Comparison of ENCODE assay signal across 8 cellular contexts in genomic region chr15:60392986-60393811, GRCh38. TPM values are rescaled to one million over a fixed set of nuclear protein-coding genes. Genes with fewer than 3 reads are reported as not detected.
A peak's percentile ranks its signal among the peaks of the same experiment; 100 is the strongest.
DNase-seq lines count a peak whose midpoint lies in the region; ATAC-seq, FAIRE-seq and TF ChIP-seq lines count a peak whose summit lies in the region.

No MANE protein-coding gene starts in this region.

- peaks cover 72% of the 10 kb centered on the region for H3K4me1 ChIP-seq in SJSA1 (replicated peaks)
- peaks cover 0 to 39% (median 24%) of the 10 kb centered on the region in 3 donors for H3K4me1 ChIP-seq in pancreas

- H3K4me3 ChIP-seq in HFF-Myc (replicated peaks; ENCODE audit: low read depth, low read length) = peak overlapping the region; percentile 99
- H3K4me3 ChIP-seq in SJSA1 = no peak overlapping the region
- H3K4me3 ChIP-seq in pancreas = peak overlapping the region in 1 of 4 donors; percentile 70

- ATAC-seq in pancreas = peak; percentile 69 to 75 (median 72)
- ATAC-seq in HG03432 (IDR thresholded peaks at IDR 0.05; ENCODE audit: unreplicated experiment) = no peak
- ATAC-seq in activated naive CD4-positive, alpha-beta T cell treated with anti-CD3 and anti-CD28 coated beads, Interleukin-2, amount 50 U/mL, for 72 hours = no peak

- FAIRE-seq in pancreas (lab: Jason Lieb, UNC) = no peak

- DNase-seq in AG20443 (ENCODE audit: low spot score) (peak; percentile 69), HFF-Myc (ENCODE audit: extremely low read depth, low read depth) (peak; percentile 99), SJSA1 (ENCODE audit: low read depth in 1 of 2, low spot score in 2 of 2) (peak; percentile 95), fibroblast of gingiva (ENCODE audit: low read depth) (peak; percentile 98), pancreas (peak in 4 of 6 donors; percentile 79 to 87 (median 81)), ecto neural progenitor cell (ENCODE audit: low spot score) (no peak)
- DNase-seq in activated naive CD4-positive, alpha-beta T cell treated with anti-CD3 and anti-CD28 coated beads, Interleukin-2, amount 50 U/mL, for 72 hours (ENCODE audit: low spot score in 2 of 2) = no peak

- H3K9me3 ChIP-seq in SJSA1 (replicated peaks) (no peaks in the 10 kb centered on the region), pancreas (no peaks in the 10 kb centered on the region)

- intact Hi-C loops in pancreas (cut with DNase I) = no loop called here

- H3K27ac ChIP-seq in SJSA1 = peak overlapping the region; percentile 99
- peak overlapping the region; percentile 33 to 90 (median 78) for H3K27ac ChIP-seq in pancreas

- peak overlapping the region in 1 of 2 donors; percentile 54 for H3K27ac Mint-ChIP-seq in activated naive CD4-positive, alpha-beta T cell treated with anti-CD3 and anti-CD28 coated beads, Interleukin-2, amount 50 U/mL, for 72 hours

- WGBS in pancreas, 2 donors = 40 to 41% methylated on average over 9 of the region's 9 CpGs

- peaks cover 86% of the 10 kb centered on the region for H3K36me3 ChIP-seq in SJSA1
- no peaks in the 10 kb centered on the region for H3K36me3 ChIP-seq in pancreas

- H3K9me3 Mint-ChIP-seq in activated naive CD4-positive, alpha-beta T cell treated with anti-CD3 and anti-CD28 coated beads, Interleukin-2, amount 50 U/mL, for 72 hours = no peaks in the 10 kb centered on the region

- H3K36me3 Mint-ChIP-seq in activated naive CD4-positive, alpha-beta T cell treated with anti-CD3 and anti-CD28 coated beads, Interleukin-2, amount 50 U/mL, for 72 hours = peaks cover 0 to 22% of the 10 kb centered on the region in 2 donors

- no peak for TF ChIP-seq CTCF in HFF-Myc (IDR thresholded peaks at IDR 0.05; ENCODE audit: low read depth, low read length, missing control alignments)
- no peak for TF ChIP-seq CTCF in pancreas (IDR thresholded peaks at IDR 0.05)

- no peaks in the 10 kb centered on the region for H3K27me3 ChIP-seq in SJSA1 (replicated peaks)
- H3K27me3 ChIP-seq in pancreas = no peaks in the 10 kb centered on the region

RNA-seq across cellular contexts. Expression of gene ANXA2, which starts 4.6 kb away (rescaled TPM):
- total RNA-seq in SJSA1 (2014; rRNA removed; shearing (Covaris generic)) = 3,394 and 3,434 TPM in 2 replicates
- total RNA-seq in pancreas = 100 to 1,000 TPM; 123 to 476 (median 204) TPM
- 100 to 1,000 TPM; 296 to 336 TPM for polyA plus RNA-seq in pancreas
- total RNA-seq in activated naive CD4-positive, alpha-beta T cell treated with anti-CD3 and anti-CD28 coated beads, Interleukin-2, amount 50 U/mL, for 72 hours = 10 to 100 TPM; 28.8 to 92.4 TPM

Comparison
In these comparisons a context has a peak if more than half of its experiments do, and no peak if none do; other contexts are left out.
1. DNase-seq: peak in AG20443 (single experiment), HFF-Myc (single experiment), SJSA1 (2 of 2), fibroblast of gingiva (single experiment) and pancreas (4 of 6); none in ecto neural progenitor cell (single experiment) and activated naive CD4-positive, alpha-beta T cell treated with anti-CD3 and anti-CD28 coated beads, Interleukin-2, amount 50 U/mL, for 72 hours (0 of 2).
2. ATAC-seq: peak in pancreas (4 of 4); none in HG03432 (single experiment) and activated naive CD4-positive, alpha-beta T cell treated with anti-CD3 and anti-CD28 coated beads, Interleukin-2, amount 50 U/mL, for 72 hours (0 of 2).